Comparison of ENCODE assay signal across 1 cellular context in genomic region chr6:158072083-158072721, GRCh38.
A peak's percentile ranks its signal among the peaks of the same experiment; 100 is the strongest.
TF ChIP-seq lines count a peak whose summit lies in the region.

No MANE protein-coding gene starts in this region.

TF ChIP-seq in HepG2, 621 proteins besides CTCF, POLR2A, EP300 and RAD21 (continued from another document and continues in another):
- no peak for TF ChIP-seq ZNF142 (CRISPR knock-in tag; IDR thresholded peaks at IDR 0.05)
- peak; percentile 73 for TF ChIP-seq RBM22 (optimal IDR thresholded peaks at IDR 0.05; ENCODE audit: low read length)
- no peak for TF ChIP-seq ARID3A (IDR thresholded peaks at IDR 0.05; ENCODE audit: low read depth, low read length)
- TF ChIP-seq RFXANK (CRISPR knock-in tag; IDR thresholded peaks at IDR 0.05), result no peak
- no peak for TF ChIP-seq ZNF235 (CRISPR knock-in tag; IDR thresholded peaks at IDR 0.05; ENCODE audit: borderline replicate concordance)
- no peak for TF ChIP-seq SP4 (CRISPR knock-in tag; IDR thresholded peaks at IDR 0.05)
- TF ChIP-seq DMAP1 (CRISPR knock-in tag; IDR thresholded peaks at IDR 0.05), result no peak
- TF ChIP-seq BCLAF1 (IDR thresholded peaks at IDR 0.05), result no peak
- TF ChIP-seq ERF (CRISPR knock-in tag; IDR thresholded peaks at IDR 0.05), result no peak
- TF ChIP-seq MIER3 (CRISPR knock-in tag; IDR thresholded peaks at IDR 0.05; ENCODE audit: borderline replicate concordance), result no peak; the same call in 1 of the 2 replicates
- no peak for TF ChIP-seq GRHL1 (CRISPR knock-in tag; conservative IDR thresholded peaks at IDR 0.05)
- no peak for TF ChIP-seq MLX (CRISPR knock-in tag; IDR thresholded peaks at IDR 0.05)
- TF ChIP-seq ZNF44 (CRISPR knock-in tag; IDR thresholded peaks at IDR 0.05), result no peak
- no peak for TF ChIP-seq SRSF9 (IDR thresholded peaks at IDR 0.05; ENCODE audit: borderline replicate concordance, insufficient read depth, low read depth, low read length, poor library complexity, severe bottlenecking)
- TF ChIP-seq, protein P1, sequence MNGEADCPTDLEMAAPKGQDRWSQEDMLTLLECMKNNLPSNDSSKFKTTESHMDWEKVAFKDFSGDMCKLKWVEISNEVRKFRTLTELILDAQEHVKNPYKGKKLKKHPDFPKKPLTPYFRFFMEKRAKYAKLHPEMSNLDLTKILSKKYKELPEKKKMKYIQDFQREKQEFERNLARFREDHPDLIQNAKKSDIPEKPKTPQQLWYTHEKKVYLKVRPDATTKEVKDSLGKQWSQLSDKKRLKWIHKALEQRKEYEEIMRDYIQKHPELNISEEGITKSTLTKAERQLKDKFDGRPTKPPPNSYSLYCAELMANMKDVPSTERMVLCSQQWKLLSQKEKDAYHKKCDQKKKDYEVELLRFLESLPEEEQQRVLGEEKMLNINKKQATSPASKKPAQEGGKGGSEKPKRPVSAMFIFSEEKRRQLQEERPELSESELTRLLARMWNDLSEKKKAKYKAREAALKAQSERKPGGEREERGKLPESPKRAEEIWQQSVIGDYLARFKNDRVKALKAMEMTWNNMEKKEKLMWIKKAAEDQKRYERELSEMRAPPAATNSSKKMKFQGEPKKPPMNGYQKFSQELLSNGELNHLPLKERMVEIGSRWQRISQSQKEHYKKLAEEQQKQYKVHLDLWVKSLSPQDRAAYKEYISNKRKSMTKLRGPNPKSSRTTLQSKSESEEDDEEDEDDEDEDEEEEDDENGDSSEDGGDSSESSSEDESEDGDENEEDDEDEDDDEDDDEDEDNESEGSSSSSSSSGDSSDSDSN (CRISPR knock-in tag; IDR thresholded peaks at IDR 0.05), result no peak
- TF ChIP-seq ZNF766 (CRISPR knock-in tag; IDR thresholded peaks at IDR 0.05; ENCODE audit: borderline replicate concordance), result no peak
- TF ChIP-seq CBX2 (IDR thresholded peaks at IDR 0.05; ENCODE audit: low read depth, low read length), result no peak
- no peak for TF ChIP-seq CBX2 (CRISPR knock-in tag; IDR thresholded peaks at IDR 0.05; ENCODE audit: low read depth)
- no peak for TF ChIP-seq ZNF446 (CRISPR knock-in tag; IDR thresholded peaks at IDR 0.05)
- no peak for TF ChIP-seq RERE (CRISPR knock-in tag; IDR thresholded peaks at IDR 0.05; ENCODE audit: low read depth)
- TF ChIP-seq ZBTB42 (CRISPR knock-in tag; IDR thresholded peaks at IDR 0.05), result no peak
- TF ChIP-seq KLF16 (CRISPR knock-in tag; IDR thresholded peaks at IDR 0.05), result no peak
- TF ChIP-seq ZNF549 (CRISPR knock-in tag; IDR thresholded peaks at IDR 0.05), result no peak
- no peak for TF ChIP-seq ATF3 (CRISPR knock-in tag; IDR thresholded peaks at IDR 0.05)
- TF ChIP-seq, protein P2, sequence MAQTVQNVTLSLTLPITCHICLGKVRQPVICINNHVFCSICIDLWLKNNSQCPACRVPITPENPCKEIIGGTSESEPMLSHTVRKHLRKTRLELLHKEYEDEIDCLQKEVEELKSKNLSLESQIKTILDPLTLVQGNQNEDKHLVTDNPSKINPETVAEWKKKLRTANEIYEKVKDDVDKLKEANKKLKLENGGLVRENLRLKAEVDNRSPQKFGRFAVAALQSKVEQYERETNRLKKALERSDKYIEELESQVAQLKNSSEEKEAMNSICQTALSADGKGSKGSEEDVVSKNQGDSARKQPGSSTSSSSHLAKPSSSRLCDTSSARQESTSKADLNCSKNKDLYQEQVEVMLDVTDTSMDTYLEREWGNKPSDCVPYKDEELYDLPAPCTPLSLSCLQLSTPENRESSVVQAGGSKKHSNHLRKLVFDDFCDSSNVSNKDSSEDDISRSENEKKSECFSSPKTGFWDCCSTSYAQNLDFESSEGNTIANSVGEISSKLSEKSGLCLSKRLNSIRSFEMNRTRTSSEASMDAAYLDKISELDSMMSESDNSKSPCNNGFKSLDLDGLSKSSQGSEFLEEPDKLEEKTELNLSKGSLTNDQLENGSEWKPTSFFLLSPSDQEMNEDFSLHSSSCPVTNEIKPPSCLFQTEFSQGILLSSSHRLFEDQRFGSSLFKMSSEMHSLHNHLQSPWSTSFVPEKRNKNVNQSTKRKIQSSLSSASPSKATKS (CRISPR knock-in tag; IDR thresholded peaks at IDR 0.05), result no peak
- no peak; the same call in 1 of the 2 replicates for TF ChIP-seq KDM5B (CRISPR knock-in tag; IDR thresholded peaks at IDR 0.05; ENCODE audit: borderline replicate concordance)
- TF ChIP-seq, protein P3, sequence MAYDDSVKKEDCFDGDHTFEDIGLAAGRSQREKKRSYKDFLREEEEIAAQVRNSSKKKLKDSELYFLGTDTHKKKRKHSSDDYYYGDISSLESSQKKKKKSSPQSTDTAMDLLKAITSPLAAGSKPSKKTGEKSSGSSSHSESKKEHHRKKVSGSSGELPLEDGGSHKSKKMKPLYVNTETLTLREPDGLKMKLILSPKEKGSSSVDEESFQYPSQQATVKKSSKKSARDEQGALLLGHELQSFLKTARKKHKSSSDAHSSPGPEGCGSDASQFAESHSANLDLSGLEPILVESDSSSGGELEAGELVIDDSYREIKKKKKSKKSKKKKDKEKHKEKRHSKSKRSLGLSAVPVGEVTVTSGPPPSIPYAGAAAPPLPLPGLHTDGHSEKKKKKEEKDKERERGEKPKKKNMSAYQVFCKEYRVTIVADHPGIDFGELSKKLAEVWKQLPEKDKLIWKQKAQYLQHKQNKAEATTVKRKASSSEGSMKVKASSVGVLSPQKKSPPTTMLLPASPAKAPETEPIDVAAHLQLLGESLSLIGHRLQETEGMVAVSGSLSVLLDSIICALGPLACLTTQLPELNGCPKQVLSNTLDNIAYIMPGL (CRISPR knock-in tag; IDR thresholded peaks at IDR 0.05; ENCODE audit: borderline replicate concordance in 1 of 2, low read depth in 1 of 2), result no peak
